In the genomic region with DNA sequence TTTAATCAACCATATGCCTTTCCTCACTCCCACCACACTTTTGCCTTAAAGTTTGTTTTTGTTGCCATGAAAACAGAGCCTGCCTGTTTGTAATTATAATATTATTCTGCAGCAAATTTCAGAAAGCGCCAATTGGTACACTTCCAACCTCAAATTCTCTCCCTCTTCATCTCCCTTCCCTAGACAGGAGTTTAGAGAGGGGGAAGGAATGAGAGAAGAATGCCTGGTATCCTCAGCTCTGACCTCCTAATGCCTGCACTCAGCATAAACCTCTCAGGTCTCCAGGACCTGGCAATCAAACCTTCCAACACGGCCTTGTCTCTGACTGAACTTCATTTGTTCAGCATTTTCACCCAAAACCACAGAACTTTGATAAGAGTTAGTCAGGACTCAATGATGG, we compare ENCODE assay signal across 2 cellular contexts.
TF ChIP-seq lines count a peak whose summit lies in the region.

No MANE protein-coding gene starts in this region.

TF ChIP-seq in SK-N-SH treated with all-trans-retinoic acid at 6 μM for 48 hours, 23 proteins besides CTCF, POLR2A, EP300 and RAD21 (continued from another document):
- no peak for TF ChIP-seq RARB (CRISPR knock-in tag; IDR thresholded peaks at IDR 0.05)

TF ChIP-seq in SK-N-SH, 30 proteins besides CTCF, POLR2A, EP300 and RAD21 (continued from another document):
- TF ChIP-seq, protein P1, sequence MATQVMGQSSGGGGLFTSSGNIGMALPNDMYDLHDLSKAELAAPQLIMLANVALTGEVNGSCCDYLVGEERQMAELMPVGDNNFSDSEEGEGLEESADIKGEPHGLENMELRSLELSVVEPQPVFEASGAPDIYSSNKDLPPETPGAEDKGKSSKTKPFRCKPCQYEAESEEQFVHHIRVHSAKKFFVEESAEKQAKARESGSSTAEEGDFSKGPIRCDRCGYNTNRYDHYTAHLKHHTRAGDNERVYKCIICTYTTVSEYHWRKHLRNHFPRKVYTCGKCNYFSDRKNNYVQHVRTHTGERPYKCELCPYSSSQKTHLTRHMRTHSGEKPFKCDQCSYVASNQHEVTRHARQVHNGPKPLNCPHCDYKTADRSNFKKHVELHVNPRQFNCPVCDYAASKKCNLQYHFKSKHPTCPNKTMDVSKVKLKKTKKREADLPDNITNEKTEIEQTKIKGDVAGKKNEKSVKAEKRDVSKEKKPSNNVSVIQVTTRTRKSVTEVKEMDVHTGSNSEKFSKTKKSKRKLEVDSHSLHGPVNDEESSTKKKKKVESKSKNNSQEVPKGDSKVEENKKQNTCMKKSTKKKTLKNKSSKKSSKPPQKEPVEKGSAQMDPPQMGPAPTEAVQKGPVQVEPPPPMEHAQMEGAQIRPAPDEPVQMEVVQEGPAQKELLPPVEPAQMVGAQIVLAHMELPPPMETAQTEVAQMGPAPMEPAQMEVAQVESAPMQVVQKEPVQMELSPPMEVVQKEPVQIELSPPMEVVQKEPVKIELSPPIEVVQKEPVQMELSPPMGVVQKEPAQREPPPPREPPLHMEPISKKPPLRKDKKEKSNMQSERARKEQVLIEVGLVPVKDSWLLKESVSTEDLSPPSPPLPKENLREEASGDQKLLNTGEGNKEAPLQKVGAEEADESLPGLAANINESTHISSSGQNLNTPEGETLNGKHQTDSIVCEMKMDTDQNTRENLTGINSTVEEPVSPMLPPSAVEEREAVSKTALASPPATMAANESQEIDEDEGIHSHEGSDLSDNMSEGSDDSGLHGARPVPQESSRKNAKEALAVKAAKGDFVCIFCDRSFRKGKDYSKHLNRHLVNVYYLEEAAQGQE (IDR thresholded peaks at IDR 0.05; ENCODE audit: low read depth, low read length): no peak
- TF ChIP-seq EZH2phosphoT487 (IDR thresholded peaks at IDR 0.05; ENCODE audit: borderline replicate concordance, low read depth) (no peak), JUND (IDR thresholded peaks at IDR 0.05) (no peak), FOXJ3 (CRISPR knock-in tag; IDR thresholded peaks at IDR 0.05) (no peak), ELF1 (IDR thresholded peaks at IDR 0.05) (no peak), CHD2 (IDR thresholded peaks at IDR 0.05; ENCODE audit: low read length, partially characterized antibody) (no peak), RCOR1 (IDR thresholded peaks at IDR 0.05; ENCODE audit: low read length) (no peak), RXRA (IDR thresholded peaks at IDR 0.05; ENCODE audit: borderline replicate concordance, low read depth) (no peak), SMC3 (IDR thresholded peaks at IDR 0.05; ENCODE audit: low read depth, low read length) (no peak), FOSL2 (IDR thresholded peaks at IDR 0.05; ENCODE audit: borderline replicate concordance, low read depth) (no peak)
- TF ChIP-seq, protein P2, sequence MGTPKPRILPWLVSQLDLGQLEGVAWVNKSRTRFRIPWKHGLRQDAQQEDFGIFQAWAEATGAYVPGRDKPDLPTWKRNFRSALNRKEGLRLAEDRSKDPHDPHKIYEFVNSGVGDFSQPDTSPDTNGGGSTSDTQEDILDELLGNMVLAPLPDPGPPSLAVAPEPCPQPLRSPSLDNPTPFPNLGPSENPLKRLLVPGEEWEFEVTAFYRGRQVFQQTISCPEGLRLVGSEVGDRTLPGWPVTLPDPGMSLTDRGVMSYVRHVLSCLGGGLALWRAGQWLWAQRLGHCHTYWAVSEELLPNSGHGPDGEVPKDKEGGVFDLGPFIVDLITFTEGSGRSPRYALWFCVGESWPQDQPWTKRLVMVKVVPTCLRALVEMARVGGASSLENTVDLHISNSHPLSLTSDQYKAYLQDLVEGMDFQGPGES (IDR thresholded peaks at IDR 0.05; ENCODE audit: low read depth, low read length): no peak
- TF ChIP-seq, protein P3, sequence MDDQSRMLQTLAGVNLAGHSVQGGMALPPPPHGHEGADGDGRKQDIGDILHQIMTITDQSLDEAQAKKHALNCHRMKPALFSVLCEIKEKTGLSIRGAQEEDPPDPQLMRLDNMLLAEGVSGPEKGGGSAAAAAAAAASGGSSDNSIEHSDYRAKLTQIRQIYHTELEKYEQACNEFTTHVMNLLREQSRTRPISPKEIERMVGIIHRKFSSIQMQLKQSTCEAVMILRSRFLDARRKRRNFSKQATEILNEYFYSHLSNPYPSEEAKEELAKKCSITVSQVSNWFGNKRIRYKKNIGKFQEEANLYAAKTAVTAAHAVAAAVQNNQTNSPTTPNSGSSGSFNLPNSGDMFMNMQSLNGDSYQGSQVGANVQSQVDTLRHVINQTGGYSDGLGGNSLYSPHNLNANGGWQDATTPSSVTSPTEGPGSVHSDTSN (IDR thresholded peaks at IDR 0.05): no peak
